ENCODE assay signal across 2 cellular contexts in the genomic region with DNA sequence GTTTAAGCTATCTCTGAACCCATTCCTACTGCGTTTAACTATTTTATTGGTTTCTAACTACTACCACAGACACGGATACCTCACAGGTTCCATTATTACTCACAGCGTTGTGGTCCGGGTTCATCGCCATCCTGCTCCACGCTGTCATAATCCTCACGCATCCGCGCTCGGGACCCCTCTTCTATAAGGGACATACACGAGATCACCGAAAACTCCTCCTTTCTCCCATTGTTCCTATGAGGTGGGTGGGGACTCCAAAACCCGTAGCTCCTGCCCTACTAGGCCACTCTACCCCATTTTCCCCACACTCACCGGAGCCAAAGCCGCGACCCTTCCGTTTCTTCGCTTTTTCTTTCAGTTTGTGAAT.
TF ChIP-seq lines count a peak whose summit lies in the region.

No MANE protein-coding gene starts in this region.

TF ChIP-seq in GM23338, 12 proteins besides CTCF, POLR2A, EP300 and RAD21 (continues in another document):
- TF ChIP-seq NANOG (IDR thresholded peaks at IDR 0.05; ENCODE audit: borderline replicate concordance), result no peak
- TF ChIP-seq ZNF331 (CRISPR knock-in tag; IDR thresholded peaks at IDR 0.05; ENCODE audit: low read depth), result no peak
- TF ChIP-seq, protein P1, sequence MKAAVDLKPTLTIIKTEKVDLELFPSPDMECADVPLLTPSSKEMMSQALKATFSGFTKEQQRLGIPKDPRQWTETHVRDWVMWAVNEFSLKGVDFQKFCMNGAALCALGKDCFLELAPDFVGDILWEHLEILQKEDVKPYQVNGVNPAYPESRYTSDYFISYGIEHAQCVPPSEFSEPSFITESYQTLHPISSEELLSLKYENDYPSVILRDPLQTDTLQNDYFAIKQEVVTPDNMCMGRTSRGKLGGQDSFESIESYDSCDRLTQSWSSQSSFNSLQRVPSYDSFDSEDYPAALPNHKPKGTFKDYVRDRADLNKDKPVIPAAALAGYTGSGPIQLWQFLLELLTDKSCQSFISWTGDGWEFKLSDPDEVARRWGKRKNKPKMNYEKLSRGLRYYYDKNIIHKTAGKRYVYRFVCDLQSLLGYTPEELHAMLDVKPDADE (IDR thresholded peaks at IDR 0.05), result no peak
- no peak for TF ChIP-seq POLR2AphosphoS5 (IDR thresholded peaks at IDR 0.05; ENCODE audit: low read depth)
- TF ChIP-seq, protein P2, sequence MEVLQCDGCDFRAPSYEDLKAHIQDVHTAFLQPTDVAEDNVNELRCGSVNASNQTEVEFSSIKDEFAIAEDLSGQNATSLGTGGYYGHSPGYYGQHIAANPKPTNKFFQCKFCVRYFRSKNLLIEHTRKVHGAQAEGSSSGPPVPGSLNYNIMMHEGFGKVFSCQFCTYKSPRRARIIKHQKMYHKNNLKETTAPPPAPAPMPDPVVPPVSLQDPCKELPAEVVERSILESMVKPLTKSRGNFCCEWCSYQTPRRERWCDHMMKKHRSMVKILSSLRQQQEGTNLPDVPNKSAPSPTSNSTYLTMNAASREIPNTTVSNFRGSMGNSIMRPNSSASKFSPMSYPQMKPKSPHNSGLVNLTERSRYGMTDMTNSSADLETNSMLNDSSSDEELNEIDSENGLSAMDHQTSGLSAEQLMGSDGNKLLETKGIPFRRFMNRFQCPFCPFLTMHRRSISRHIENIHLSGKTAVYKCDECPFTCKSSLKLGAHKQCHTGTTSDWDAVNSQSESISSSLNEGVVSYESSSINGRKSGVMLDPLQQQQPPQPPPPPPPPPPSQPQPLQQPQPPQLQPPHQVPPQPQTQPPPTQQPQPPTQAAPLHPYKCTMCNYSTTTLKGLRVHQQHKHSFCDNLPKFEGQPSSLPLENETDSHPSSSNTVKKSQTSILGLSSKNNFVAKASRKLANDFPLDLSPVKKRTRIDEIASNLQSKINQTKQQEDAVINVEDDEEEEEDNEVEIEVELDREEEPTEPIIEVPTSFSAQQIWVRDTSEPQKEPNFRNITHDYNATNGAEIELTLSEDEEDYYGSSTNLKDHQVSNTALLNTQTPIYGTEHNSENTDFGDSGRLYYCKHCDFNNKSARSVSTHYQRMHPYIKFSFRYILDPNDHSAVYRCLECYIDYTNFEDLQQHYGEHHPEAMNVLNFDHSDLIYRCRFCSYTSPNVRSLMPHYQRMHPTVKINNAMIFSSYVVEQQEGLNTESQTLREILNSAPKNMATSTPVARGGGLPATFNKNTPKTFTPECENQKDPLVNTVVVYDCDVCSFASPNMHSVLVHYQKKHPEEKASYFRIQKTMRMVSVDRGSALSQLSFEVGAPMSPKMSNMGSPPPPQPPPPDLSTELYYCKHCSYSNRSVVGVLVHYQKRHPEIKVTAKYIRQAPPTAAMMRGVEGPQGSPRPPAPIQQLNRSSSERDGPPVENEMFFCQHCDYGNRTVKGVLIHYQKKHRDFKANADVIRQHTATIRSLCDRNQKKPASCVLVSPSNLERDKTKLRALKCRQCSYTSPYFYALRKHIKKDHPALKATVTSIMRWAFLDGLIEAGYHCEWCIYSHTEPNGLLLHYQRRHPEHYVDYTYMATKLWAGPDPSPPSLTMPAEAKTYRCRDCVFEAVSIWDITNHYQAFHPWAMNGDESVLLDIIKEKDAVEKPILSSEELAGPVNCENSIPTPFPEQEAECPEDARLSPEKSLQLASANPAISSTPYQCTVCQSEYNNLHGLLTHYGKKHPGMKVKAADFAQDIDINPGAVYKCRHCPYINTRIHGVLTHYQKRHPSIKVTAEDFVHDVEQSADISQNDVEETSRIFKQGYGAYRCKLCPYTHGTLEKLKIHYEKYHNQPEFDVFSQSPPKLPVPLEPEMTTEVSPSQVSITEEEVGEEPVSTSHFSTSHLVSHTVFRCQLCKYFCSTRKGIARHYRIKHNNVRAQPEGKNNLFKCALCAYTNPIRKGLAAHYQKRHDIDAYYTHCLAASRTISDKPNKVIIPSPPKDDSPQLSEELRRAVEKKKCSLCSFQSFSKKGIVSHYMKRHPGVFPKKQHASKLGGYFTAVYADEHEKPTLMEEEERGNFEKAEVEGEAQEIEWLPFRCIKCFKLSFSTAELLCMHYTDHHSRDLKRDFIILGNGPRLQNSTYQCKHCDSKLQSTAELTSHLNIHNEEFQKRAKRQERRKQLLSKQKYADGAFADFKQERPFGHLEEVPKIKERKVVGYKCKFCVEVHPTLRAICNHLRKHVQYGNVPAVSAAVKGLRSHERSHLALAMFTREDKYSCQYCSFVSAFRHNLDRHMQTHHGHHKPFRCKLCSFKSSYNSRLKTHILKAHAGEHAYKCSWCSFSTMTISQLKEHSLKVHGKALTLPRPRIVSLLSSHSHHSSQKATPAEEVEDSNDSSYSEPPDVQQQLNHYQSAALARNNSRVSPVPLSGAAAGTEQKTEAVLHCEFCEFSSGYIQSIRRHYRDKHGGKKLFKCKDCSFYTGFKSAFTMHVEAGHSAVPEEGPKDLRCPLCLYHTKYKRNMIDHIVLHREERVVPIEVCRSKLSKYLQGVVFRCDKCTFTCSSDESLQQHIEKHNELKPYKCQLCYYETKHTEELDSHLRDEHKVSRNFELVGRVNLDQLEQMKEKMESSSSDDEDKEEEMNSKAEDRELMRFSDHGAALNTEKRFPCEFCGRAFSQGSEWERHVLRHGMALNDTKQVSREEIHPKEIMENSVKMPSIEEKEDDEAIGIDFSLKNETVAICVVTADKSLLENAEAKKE (CRISPR knock-in tag; IDR thresholded peaks at IDR 0.05), result no peak
- no peak for TF ChIP-seq CREB1 (CRISPR knock-in tag; IDR thresholded peaks at IDR 0.05; ENCODE audit: low read depth)
- TF ChIP-seq ZNF114 (CRISPR knock-in tag; IDR thresholded peaks at IDR 0.05), result no peak
- TF ChIP-seq EZH2 (IDR thresholded peaks at IDR 0.05; ENCODE audit: low read depth, unreplicated experiment), result no peak
- TF ChIP-seq STAT1 (IDR thresholded peaks at IDR 0.05; ENCODE audit: unreplicated experiment), result no peak
- TF ChIP-seq REST (IDR thresholded peaks at IDR 0.05; ENCODE audit: unreplicated experiment), result no peak

TF ChIP-seq in H1, 55 proteins besides CTCF, POLR2A, EP300 and RAD21:
- TF ChIP-seq BACH1 (IDR thresholded peaks at IDR 0.05; ENCODE audit: low read length) (no peak), MAFK (IDR thresholded peaks at IDR 0.05; ENCODE audit: low read depth, low read length) (no peak), GTF2F1 (IDR thresholded peaks at IDR 0.05; ENCODE audit: borderline replicate concordance, low read depth, low read length) (no peak), CEBPB (IDR thresholded peaks at IDR 0.05; ENCODE audit: low read depth, low read length) (no peak), RNF2 (IDR thresholded peaks at IDR 0.05; ENCODE audit: borderline replicate concordance, low read depth, low read length, missing control alignments, poor library complexity, severe bottlenecking) (no peak), ZNF274 (IDR thresholded peaks at IDR 0.05; ENCODE audit: borderline replicate concordance, extremely low read depth, low read length) (no peak), RFX5 (IDR thresholded peaks at IDR 0.05; ENCODE audit: borderline replicate concordance, low read depth, low read length) (no peak), BCL11A (IDR thresholded peaks at IDR 0.05; ENCODE audit: low read depth in 2 of 2, low read length in 2 of 2) (no peak), CBX5 (IDR thresholded peaks at IDR 0.05; ENCODE audit: low read depth, low read length) (no peak), KDM1A (IDR thresholded peaks at IDR 0.05; ENCODE audit: borderline replicate concordance, low read length) (no peak), SAP30 (IDR thresholded peaks at IDR 0.05; ENCODE audit: insufficient read depth, insufficient replicate concordance, low read length) (no peak)
